ENCODE assay signal across 1 cellular context in the genomic region with DNA sequence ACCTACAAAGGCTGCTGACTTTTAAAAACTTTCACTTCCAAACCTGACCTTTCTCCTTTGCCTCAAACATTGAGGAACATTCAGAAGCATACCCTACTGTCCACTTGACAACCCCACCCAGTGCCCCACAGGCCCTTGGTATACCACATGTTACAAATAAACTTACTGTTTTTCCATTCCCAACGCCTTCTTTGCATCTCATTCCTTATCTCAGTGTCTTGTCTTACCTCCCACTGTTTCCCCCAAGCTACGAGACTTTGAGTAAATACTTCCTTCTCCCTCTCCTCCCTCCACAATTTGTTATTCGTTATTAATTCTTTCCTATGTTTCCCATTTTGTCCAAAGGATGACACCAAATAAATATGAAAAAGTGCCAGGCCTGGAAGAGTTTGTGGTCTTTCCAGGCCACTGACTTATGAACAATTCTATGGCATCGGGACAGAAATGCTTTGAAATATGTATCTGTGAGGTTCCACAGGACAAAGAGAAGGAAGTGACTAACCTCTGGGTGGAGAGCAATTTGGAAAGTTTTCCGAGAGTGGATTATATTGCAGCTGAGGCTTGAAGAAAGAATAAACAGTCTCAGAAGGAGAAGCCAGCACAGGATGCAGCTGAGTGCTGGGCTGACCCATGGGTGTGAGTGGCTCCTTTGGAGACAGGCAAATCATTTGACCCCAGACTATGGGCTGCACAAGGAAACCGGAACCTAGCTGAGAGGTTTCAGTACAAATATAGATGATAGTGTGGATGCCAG.
TF ChIP-seq lines count a peak whose summit lies in the region.

No MANE protein-coding gene starts in this region.

TF ChIP-seq in WTC11, 78 proteins besides CTCF, POLR2A, EP300 and RAD21 (continued from another document):
- TF ChIP-seq, protein P1, sequence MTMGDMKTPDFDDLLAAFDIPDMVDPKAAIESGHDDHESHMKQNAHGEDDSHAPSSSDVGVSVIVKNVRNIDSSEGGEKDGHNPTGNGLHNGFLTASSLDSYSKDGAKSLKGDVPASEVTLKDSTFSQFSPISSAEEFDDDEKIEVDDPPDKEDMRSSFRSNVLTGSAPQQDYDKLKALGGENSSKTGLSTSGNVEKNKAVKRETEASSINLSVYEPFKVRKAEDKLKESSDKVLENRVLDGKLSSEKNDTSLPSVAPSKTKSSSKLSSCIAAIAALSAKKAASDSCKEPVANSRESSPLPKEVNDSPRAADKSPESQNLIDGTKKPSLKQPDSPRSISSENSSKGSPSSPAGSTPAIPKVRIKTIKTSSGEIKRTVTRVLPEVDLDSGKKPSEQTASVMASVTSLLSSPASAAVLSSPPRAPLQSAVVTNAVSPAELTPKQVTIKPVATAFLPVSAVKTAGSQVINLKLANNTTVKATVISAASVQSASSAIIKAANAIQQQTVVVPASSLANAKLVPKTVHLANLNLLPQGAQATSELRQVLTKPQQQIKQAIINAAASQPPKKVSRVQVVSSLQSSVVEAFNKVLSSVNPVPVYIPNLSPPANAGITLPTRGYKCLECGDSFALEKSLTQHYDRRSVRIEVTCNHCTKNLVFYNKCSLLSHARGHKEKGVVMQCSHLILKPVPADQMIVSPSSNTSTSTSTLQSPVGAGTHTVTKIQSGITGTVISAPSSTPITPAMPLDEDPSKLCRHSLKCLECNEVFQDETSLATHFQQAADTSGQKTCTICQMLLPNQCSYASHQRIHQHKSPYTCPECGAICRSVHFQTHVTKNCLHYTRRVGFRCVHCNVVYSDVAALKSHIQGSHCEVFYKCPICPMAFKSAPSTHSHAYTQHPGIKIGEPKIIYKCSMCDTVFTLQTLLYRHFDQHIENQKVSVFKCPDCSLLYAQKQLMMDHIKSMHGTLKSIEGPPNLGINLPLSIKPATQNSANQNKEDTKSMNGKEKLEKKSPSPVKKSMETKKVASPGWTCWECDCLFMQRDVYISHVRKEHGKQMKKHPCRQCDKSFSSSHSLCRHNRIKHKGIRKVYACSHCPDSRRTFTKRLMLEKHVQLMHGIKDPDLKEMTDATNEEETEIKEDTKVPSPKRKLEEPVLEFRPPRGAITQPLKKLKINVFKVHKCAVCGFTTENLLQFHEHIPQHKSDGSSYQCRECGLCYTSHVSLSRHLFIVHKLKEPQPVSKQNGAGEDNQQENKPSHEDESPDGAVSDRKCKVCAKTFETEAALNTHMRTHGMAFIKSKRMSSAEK (CRISPR knock-in tag; IDR thresholded peaks at IDR 0.05; ENCODE audit: borderline replicate concordance): no peak
- TF ChIP-seq ESRRA (CRISPR knock-in tag; IDR thresholded peaks at IDR 0.05; ENCODE audit: borderline replicate concordance) (no peak), TEAD4 (CRISPR knock-in tag; IDR thresholded peaks at IDR 0.05) (no peak), GRHL2 (CRISPR knock-in tag; IDR thresholded peaks at IDR 0.05; ENCODE audit: insufficient replicate concordance, severe bottlenecking) (no peak)
- TF ChIP-seq, protein P2, sequence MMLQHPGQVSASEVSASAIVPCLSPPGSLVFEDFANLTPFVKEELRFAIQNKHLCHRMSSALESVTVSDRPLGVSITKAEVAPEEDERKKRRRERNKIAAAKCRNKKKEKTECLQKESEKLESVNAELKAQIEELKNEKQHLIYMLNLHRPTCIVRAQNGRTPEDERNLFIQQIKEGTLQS (CRISPR knock-in tag; conservative IDR thresholded peaks at IDR 0.05): no peak
